24 cellular contexts compared by ENCODE assay signal in the genomic region with DNA sequence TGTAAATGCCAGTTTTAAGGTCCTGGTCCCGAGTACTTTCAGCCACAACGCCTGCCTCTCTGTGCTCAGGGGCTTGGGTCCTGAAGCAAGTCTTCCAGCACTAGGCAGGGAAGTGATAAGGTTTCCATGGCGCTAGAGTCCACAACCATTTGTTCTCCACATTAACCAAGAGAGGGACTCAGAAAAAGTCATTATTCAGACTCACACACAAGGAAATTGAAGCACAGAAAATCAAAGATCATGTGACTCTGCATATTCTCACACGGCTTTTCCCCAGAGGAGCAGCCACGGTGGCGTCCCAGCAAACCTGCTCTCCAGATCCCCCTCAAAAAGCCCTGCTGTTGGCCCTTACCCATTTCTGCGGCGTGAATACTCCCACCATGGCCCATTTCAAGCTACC. TPM values are rescaled to one million over a fixed set of nuclear protein-coding genes. Genes with fewer than 3 reads are reported as not detected.
DNase-seq lines count a peak whose midpoint lies in the region; ATAC-seq, FAIRE-seq and TF ChIP-seq lines count a peak whose summit lies in the region.
"Had no signal": no experiment of that assay in that cellular context is flagged by ENCODE, and none has a peak within 500 bp of the region (broad histone marks: within the 10 kb centered on the region; RNA-seq: fewer than 3 reads in every experiment).

No MANE protein-coding gene starts in this region.

- in situ Hi-C loops in HepG2 (cut with HindIII; ENCODE audit: extremely low pct_ligation_motif_present, low pct_unique_long_range_greater_than_20kb), result no loop called here

- H3K27me3 ChIP-seq in OCI-LY3 (ENCODE audit: low read depth, low read length) (peaks cover 25% of the 10 kb centered on the region), HepG2 (ENCODE audit: control insufficient read depth in 1 of 2, insufficient read depth in 2 of 2, low read length in 2 of 2) (peaks cover 4 to 7% of the 10 kb centered on the region in 2 experiments; a peak in 3 of 5 replicates)

- ATAC-seq in Right ventricle myocardium inferior (no peak), HepG2 (no peak), HG03108 (IDR thresholded peaks at IDR 0.05; ENCODE audit: unreplicated experiment) (no peak), HG03135 (IDR thresholded peaks at IDR 0.05; ENCODE audit: unreplicated experiment) (no peak), GM18520 (IDR thresholded peaks at IDR 0.05; ENCODE audit: unreplicated experiment) (no peak)
- ATAC-seq: activated naive CD8-positive, alpha-beta T cell treated with anti-CD3 and anti-CD28 coated beads, Interleukin-2, amount 50 U/mL, for 24 hours; activated T-cell treated with anti-CD3 and anti-CD28 coated beads, Interleukin-2, amount 50 U/mL, for 4 hours; effector memory CD8-positive, alpha-beta T cell; right cardiac atrium; stimulated activated naive CD8-positive, alpha-beta T cell treated with anti-CD3 and anti-CD28 coated beads, Interleukin-15, amount 100 ng/mL, for 72 hours had no signal

- no peak overlapping the region for H2AFZ ChIP-seq in OCI-LY3 (ENCODE audit: low read depth, low read length)
- no peak overlapping the region for H2AFZ ChIP-seq in HepG2 (ENCODE audit: low read length)

- H3K36me3 ChIP-seq in OCI-LY3 (replicated peaks; ENCODE audit: low read depth, low read length), result no peaks in the 10 kb centered on the region
- no peaks in the 10 kb centered on the region for H3K36me3 ChIP-seq in HepG2 (replicated peaks in 1 of 2; ENCODE audit: control insufficient read depth in 1 of 2, insufficient read depth in 2 of 2, low read length in 2 of 2)
- H3K36me3 ChIP-seq: neutrophil, uterus had no signal

- H3K9ac ChIP-seq in OCI-LY3 (ENCODE audit: low read length), result no peak overlapping the region
- no peak overlapping the region for H3K9ac ChIP-seq in HepG2 (ENCODE audit: insufficient read depth, low read depth, low read length)

- peaks cover 23% of the 10 kb centered on the region for H3K4me1 ChIP-seq in OCI-LY3 (ENCODE audit: low read length)
- H3K4me1 ChIP-seq in HepG2 (ENCODE audit: insufficient read depth, low read length), result peaks cover 78% of the 10 kb centered on the region

- 0 out of 4 replicates have a peak, but pooled peaks of 1 of the 2 experiments have one; percentile 16 for TF ChIP-seq POLR2A in HepG2 (IDR thresholded peaks at IDR 0.05; ENCODE audit: insufficient read depth in 1 of 2, low read depth in 2 of 2, low read length in 2 of 2)

- POLR2A ChIA-PET in HepG2 (lab: Yijun Ruan, JAX), result interaction anchor here (1.2 to 1.6 kb wide), 4 partner anchors 7 to 254 kb away, joined by 4 to 8 read pairs (median 4); a partner anchor contains a TSS

- H3K27ac ChIP-seq in OCI-LY3 (ENCODE audit: low read length), result no peak overlapping the region
- no peak overlapping the region for H3K27ac ChIP-seq in HepG2 (ENCODE audit: extremely low read length, insufficient read depth, low read length)
- H3K27ac ChIP-seq: neutrophil, uterus had no signal

- FAIRE-seq in HepG2 (lab: Jason Lieb, UNC), result peak; percentile 4
- FAIRE-seq: G401.6, islet of Langerhans had no signal

- H3K79me2 ChIP-seq in OCI-LY3 (ENCODE audit: low read length) (no peaks in the 10 kb centered on the region), HepG2 (ENCODE audit: insufficient read depth, low read length) (no peaks in the 10 kb centered on the region)

- peak overlapping the region; percentile 5; the same call in 1 of the 2 replicates for H3K4me2 ChIP-seq in OCI-LY3 (ENCODE audit: low read length)
- H3K4me2 ChIP-seq in HepG2 (ENCODE audit: low read depth, low read length), result peak overlapping the region; percentile 30

- TF ChIP-seq RAD21 in HepG2 (CRISPR knock-in tag; IDR thresholded peaks at IDR 0.05), result no peak

- BruUV-seq in HepG2 (replicated peaks; lab: Mats Ljungman, UMichigan), result no TSS peak

- no peak for TF ChIP-seq EP300 in HepG2 (IDR thresholded peaks at IDR 0.05; ENCODE audit: low read depth in 2 of 2, low read length in 2 of 2)
- no peak for TF ChIP-seq EP300 in HepG2 (CRISPR knock-in tag; IDR thresholded peaks at IDR 0.05; ENCODE audit: borderline replicate concordance)

- DNase-seq in Right ventricle myocardium inferior (ENCODE audit: missing footprints) (peak; percentile 23), cardiac septum (ENCODE audit: low spot score) (no peak), HepG2 (ENCODE audit: low spot score) (no peak)
- no peak for DNase-seq in activated naive CD4-positive, alpha-beta T cell (lab: John Stamatoyannopoulos, UW)
- DNase-seq: ACHN; activated CD4-positive, alpha-beta T cell treated with anti-CD3 and anti-CD28 coated beads, Interleukin-2, amount 50 U/mL, for 4 hours; activated naive CD8-positive, alpha-beta T cell treated with anti-CD3 and anti-CD28 coated beads, Interleukin-2, amount 50 U/mL, for 24 hours; activated T-cell treated with anti-CD3 and anti-CD28 coated beads, Interleukin-2, amount 50 U/mL, for 4 hours; CD8-positive, alpha-beta memory T cell; effector memory CD8-positive, alpha-beta T cell; NCI-H2171; right cardiac atrium; RPMI8226; stimulated activated naive CD8-positive, alpha-beta T cell treated with anti-CD3 and anti-CD28 coated beads, Interleukin-15, amount 100 ng/mL, for 72 hours; SW 1271; uterus had no signal

- intact Hi-C loops in Right ventricle myocardium inferior (cut with DNase I), result loop anchor here (5.0 to 10.0 kb wide), 2 partner anchors 104 to 252 kb away; no protein-coding TSS in a partner anchor
- intact Hi-C loops in cardiac septum (cut with DNase I), result loop anchor here (5.0 kb wide), 1 partner anchor 252 kb away; no protein-coding TSS in a partner anchor
- intact Hi-C loops in HepG2 (cut with micrococcal nuclease; ENCODE audit: unreplicated experiment), result loop anchor here (5.0 to 10.0 kb wide), 5 partner anchors 37 to 247 kb away; a partner anchor contains a TSS

- H3K9me3 ChIP-seq in OCI-LY3 (ENCODE audit: insufficient read depth, low read length) (no peaks in the 10 kb centered on the region), HepG2 (ENCODE audit: low read length) (no peaks in the 10 kb centered on the region)
- H3K9me3 ChIP-seq: neutrophil, uterus had no signal

- TF ChIP-seq CTCF in OCI-LY3 (IDR thresholded peaks at IDR 0.05; ENCODE audit: low read depth, low read length), result no peak
- no peak for TF ChIP-seq CTCF in HepG2 (CRISPR knock-in tag; IDR thresholded peaks at IDR 0.05)

- H4K20me1 ChIP-seq in OCI-LY3 (ENCODE audit: insufficient read depth, low read length) (no peaks in the 10 kb centered on the region), HepG2 (ENCODE audit: insufficient read depth, low read length) (no peaks in the 10 kb centered on the region)

- WGBS in HepG2 (ENCODE audit: low lambda C conversion rate), result 32% methylated on average over 8 of the region's 8 CpGs

- no peak overlapping the region for H3K4me3 ChIP-seq in OCI-LY3 (ENCODE audit: low read length)
- H3K4me3 ChIP-seq in HepG2 (replicated peaks in 1 of 3; ENCODE audit: insufficient read depth in 1 of 3, low read depth in 2 of 3, low read length in 3 of 3), result no peak overlapping the region
- H3K4me3 ChIP-seq: uterus had no signal

- CTCF ChIA-PET in HepG2 (lab: Yijun Ruan, JAX; ENCODE audit: low intra/inter-chr PET ratio, low total read pairs), result no interaction called here

RNA-seq across cellular contexts. Expression of a gene that starts 9.7 kb away (rescaled TPM):
- not detected for total RNA-seq in Right ventricle myocardium inferior
- not detected for total RNA-seq in cardiac septum
- total RNA-seq in HepG2 (2016; rRNA removed; fragmentation: Illumina TruSeq; extraction: Trizol), result 0.76 and 2.2 TPM in 2 replicates
- total RNA-seq in HepG2 (2016; cell fraction: cytosol; rRNA removed; fragmentation: Illumina TruSeq; extraction: Trizol; ENCODE audit: low read depth), result 0.30 TPM in 1 of 2 replicates, not detected in the other
- 0.54 and 2.3 TPM in 2 replicates for total RNA-seq in HepG2 (2016; cell fraction: insoluble cytoplasmic fraction; rRNA removed; fragmentation: Illumina TruSeq; extraction: Trizol)
- total RNA-seq in HepG2 (2016; cell fraction: membrane; rRNA removed; fragmentation: Illumina TruSeq; extraction: Trizol), result 0.28 and 0.41 TPM in 2 replicates
- 3.2 and 3.4 TPM in 2 replicates for total RNA-seq in HepG2 (2016; cell fraction: nucleus; rRNA removed; fragmentation: Illumina TruSeq; extraction: Trizol)
- 1.1 and 2.2 TPM in 2 replicates for polyA plus RNA-seq in HepG2 (2011; rRNA removed)
- 1.2 and 1.3 TPM in 2 replicates for polyA plus RNA-seq in HepG2 (2011; cell fraction: cytosol; rRNA removed)
- polyA plus RNA-seq in HepG2 (2011; cell fraction: nucleus; rRNA removed), result 5.5 and 5.6 TPM in 2 replicates
- polyA plus RNA-seq in HepG2 (2012), result 1.7 and 2.5 TPM in 2 replicates
- 0.20 and 0.24 TPM in 2 replicates for polyA plus RNA-seq in HepG2 (2016; cell fraction: cytosol; fragmentation: Illumina TruSeq; extraction: Trizol; ENCODE audit: low read depth)
- polyA plus RNA-seq in HepG2 (2016; cell fraction: insoluble cytoplasmic fraction; fragmentation: Illumina TruSeq; extraction: Trizol; ENCODE audit: low read depth), result 0.19 and 0.36 TPM in 2 replicates
- 0.15 and 0.29 TPM in 2 replicates for polyA plus RNA-seq in HepG2 (2016; cell fraction: membrane; fragmentation: Illumina TruSeq; extraction: Trizol; ENCODE audit: low read depth)
- 1.4 and 2.3 TPM in 2 replicates for polyA plus RNA-seq in HepG2 (2016; cell fraction: nucleus; fragmentation: Illumina TruSeq; extraction: Trizol; ENCODE audit: insufficient read depth, low read depth)
- 6.6 TPM in 1 of 2 replicates, not detected in the other for polyA minus RNA-seq in HepG2 (2011; rRNA and poly(A)+ RNA removed; ENCODE audit: low replicate concordance)
- 0.79 and 1.1 TPM in 2 replicates for polyA minus RNA-seq in HepG2 (2011; cell fraction: cytosol; rRNA and poly(A)+ RNA removed)
- polyA minus RNA-seq in HepG2 (2011; cell fraction: nucleus; rRNA and poly(A)+ RNA removed), result 10.6 and 12.7 TPM in 2 replicates
- total RNA-seq: activated T-cell treated with anti-CD3 and anti-CD28 coated beads, Interleukin-2, amount 50 U/mL, for 4 hours; fibroblast of lung; right cardiac atrium; uterus had no signal
- polyA plus RNA-seq: fibroblast of lung, right cardiac atrium had no signal

RNA-seq across cellular contexts. Expression of a gene that starts 37.5 kb away (rescaled TPM):
- total RNA-seq in Right ventricle myocardium inferior (4.2 TPM), cardiac septum (3.5 TPM), HepG2 (2016; rRNA removed; fragmentation: Illumina TruSeq; extraction: Trizol) (13.0 and 14.5 TPM in 2 replicates)
- 6.8 and 7.5 TPM in 2 replicates for total RNA-seq in HepG2 (2016; cell fraction: cytosol; rRNA removed; fragmentation: Illumina TruSeq; extraction: Trizol; ENCODE audit: low read depth)
- 11.8 and 15.7 TPM in 2 replicates for total RNA-seq in HepG2 (2016; cell fraction: insoluble cytoplasmic fraction; rRNA removed; fragmentation: Illumina TruSeq; extraction: Trizol)
- 9.1 and 10.9 TPM in 2 replicates for total RNA-seq in HepG2 (2016; cell fraction: membrane; rRNA removed; fragmentation: Illumina TruSeq; extraction: Trizol)
- 11.8 and 14.3 TPM in 2 replicates for total RNA-seq in HepG2 (2016; cell fraction: nucleus; rRNA removed; fragmentation: Illumina TruSeq; extraction: Trizol)
- 31.1 and 40.2 TPM in 2 replicates for polyA plus RNA-seq in HepG2 (2011; rRNA removed)
- 25.9 and 34.2 TPM in 2 replicates for polyA plus RNA-seq in HepG2 (2011; cell fraction: cytosol; rRNA removed)
- polyA plus RNA-seq in HepG2 (2011; cell fraction: nucleus; rRNA removed), result 90.7 and 95.7 TPM in 2 replicates
- polyA plus RNA-seq in HepG2 (2012), result 41.2 and 46.2 TPM in 2 replicates
- 4.2 and 5.6 TPM in 2 replicates for polyA plus RNA-seq in HepG2 (2016; cell fraction: cytosol; fragmentation: Illumina TruSeq; extraction: Trizol; ENCODE audit: low read depth)
- polyA plus RNA-seq in HepG2 (2016; cell fraction: insoluble cytoplasmic fraction; fragmentation: Illumina TruSeq; extraction: Trizol; ENCODE audit: low read depth), result 9.1 and 12.0 TPM in 2 replicates
- 3.9 and 6.0 TPM in 2 replicates for polyA plus RNA-seq in HepG2 (2016; cell fraction: membrane; fragmentation: Illumina TruSeq; extraction: Trizol; ENCODE audit: low read depth)
- 18.6 and 21.1 TPM in 2 replicates for polyA plus RNA-seq in HepG2 (2016; cell fraction: nucleus; fragmentation: Illumina TruSeq; extraction: Trizol; ENCODE audit: insufficient read depth, low read depth)
- 42.9 and 69.2 TPM in 2 replicates for polyA minus RNA-seq in HepG2 (2011; rRNA and poly(A)+ RNA removed; ENCODE audit: low replicate concordance)
- polyA minus RNA-seq in HepG2 (2011; cell fraction: cytosol; rRNA and poly(A)+ RNA removed), result 31.2 and 31.6 TPM in 2 replicates
- polyA minus RNA-seq in HepG2 (2011; cell fraction: nucleus; rRNA and poly(A)+ RNA removed), result 17.8 and 22.4 TPM in 2 replicates

RNA-seq across cellular contexts. Expression of a gene that starts 56.5 kb away (rescaled TPM):
- total RNA-seq in Right ventricle myocardium inferior (5.3 TPM), cardiac septum (5.7 TPM), HepG2 (2016; rRNA removed; fragmentation: Illumina TruSeq; extraction: Trizol) (12.0 and 12.6 TPM in 2 replicates)
- 1.3 and 2.4 TPM in 2 replicates for total RNA-seq in HepG2 (2016; cell fraction: cytosol; rRNA removed; fragmentation: Illumina TruSeq; extraction: Trizol; ENCODE audit: low read depth)
- 12.8 and 13.5 TPM in 2 replicates for total RNA-seq in HepG2 (2016; cell fraction: insoluble cytoplasmic fraction; rRNA removed; fragmentation: Illumina TruSeq; extraction: Trizol)
- total RNA-seq in HepG2 (2016; cell fraction: membrane; rRNA removed; fragmentation: Illumina TruSeq; extraction: Trizol), result 4.8 and 5.6 TPM in 2 replicates
- total RNA-seq in HepG2 (2016; cell fraction: nucleus; rRNA removed; fragmentation: Illumina TruSeq; extraction: Trizol), result 5.7 and 8.6 TPM in 2 replicates
- 0.34 and 0.76 TPM in 2 replicates for polyA plus RNA-seq in HepG2 (2011; rRNA removed)
- polyA plus RNA-seq in HepG2 (2011; cell fraction: cytosol; rRNA removed), result 0.72 and 0.99 TPM in 2 replicates
- 3.4 and 5.0 TPM in 2 replicates for polyA plus RNA-seq in HepG2 (2011; cell fraction: nucleus; rRNA removed)
- 7.4 and 7.7 TPM in 2 replicates for polyA plus RNA-seq in HepG2 (2012)
- 0.54 and 0.80 TPM in 2 replicates for polyA plus RNA-seq in HepG2 (2016; cell fraction: cytosol; fragmentation: Illumina TruSeq; extraction: Trizol; ENCODE audit: low read depth)
- polyA plus RNA-seq in HepG2 (2016; cell fraction: insoluble cytoplasmic fraction; fragmentation: Illumina TruSeq; extraction: Trizol; ENCODE audit: low read depth), result 10.9 and 11.0 TPM in 2 replicates
- polyA plus RNA-seq in HepG2 (2016; cell fraction: membrane; fragmentation: Illumina TruSeq; extraction: Trizol; ENCODE audit: low read depth), result 1.4 TPM in 2 replicates
- 15.7 and 18.7 TPM in 2 replicates for polyA plus RNA-seq in HepG2 (2016; cell fraction: nucleus; fragmentation: Illumina TruSeq; extraction: Trizol; ENCODE audit: insufficient read depth, low read depth)
- 1.2 and 1.6 TPM in 2 replicates for polyA minus RNA-seq in HepG2 (2011; rRNA and poly(A)+ RNA removed; ENCODE audit: low replicate concordance)
- 1.8 and 1.9 TPM in 2 replicates for polyA minus RNA-seq in HepG2 (2011; cell fraction: cytosol; rRNA and poly(A)+ RNA removed)
- 0.77 and 0.87 TPM in 2 replicates for polyA minus RNA-seq in HepG2 (2011; cell fraction: nucleus; rRNA and poly(A)+ RNA removed)
